In the genomic region with DNA sequence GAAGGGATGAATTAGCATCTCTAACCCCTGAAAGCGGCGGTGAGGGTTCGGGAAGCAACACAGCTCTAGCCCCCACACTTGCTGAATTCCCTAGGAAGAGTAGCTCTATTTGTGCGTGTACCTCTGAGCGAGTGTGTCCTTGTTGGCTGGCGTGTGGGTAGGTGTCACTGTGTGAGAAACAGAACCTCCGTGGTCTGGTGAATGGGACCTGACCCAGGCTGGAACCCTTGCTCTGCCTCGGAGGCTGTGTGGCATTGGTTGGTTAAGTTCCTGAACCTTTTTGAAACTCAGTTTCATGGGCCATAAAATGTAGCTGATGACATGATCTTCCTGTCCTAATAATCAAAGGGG, we compare ENCODE assay signal across 8 cellular contexts.
A peak's percentile ranks its signal among the peaks of the same experiment; 100 is the strongest.
DNase-seq lines count a peak whose midpoint lies in the region; ATAC-seq and TF ChIP-seq lines count a peak whose summit lies in the region.

No MANE protein-coding gene starts in this region.

- no peak for DNase-seq in astrocyte of the cerebellum (ENCODE audit: low read depth)
- DNase-seq in nephron progenitor cell = no peak
- DNase-seq in medulla oblongata (ENCODE audit: extremely low spot score) = no peak
- no peak for DNase-seq in NCI-H226
- no peak for DNase-seq in posterior cingulate gyrus
- DNase-seq in NCI-H748 treated with DMSO at 0.1 percent for 48 hours (lab: John Stamatoyannopoulos, UW) = no peak

- intact Hi-C loops in posterior cingulate gyrus (cut with DNase I) = loop anchor here (1.0 kb wide), 1 partner anchor 8 kb away; no protein-coding TSS in a partner anchor

- ATAC-seq in HG02938 (IDR thresholded peaks at IDR 0.05; ENCODE audit: unreplicated experiment) = peak; percentile 7

- H3K9me3 ChIP-seq in ES-I3 (ENCODE audit: control insufficient read depth, insufficient read depth, low read length) = no peaks in the 10 kb centered on the region

- H3K4me1 Mint-ChIP-seq in nephron progenitor cell = peaks cover 44% of the 10 kb centered on the region

- H3K9me3 Mint-ChIP-seq in nephron progenitor cell = no peaks in the 10 kb centered on the region

- TF ChIP-seq CTCF in astrocyte of the cerebellum (IDR thresholded peaks at IDR 0.05; ENCODE audit: low read depth, low read length, missing control alignments) (no peak), nephron progenitor cell (IDR thresholded peaks at IDR 0.05) (no peak)

- in situ Hi-C loops in astrocyte of the cerebellum (cut with HindIII; ENCODE audit: low sequenced_read_pairs) = no loop called here

- H3K36me3 ChIP-seq in ES-I3 (ENCODE audit: insufficient read depth, low read length) = 0 out of 2 replicates have a peak, but pooled peaks cover 2% of the 10 kb centered on the region

- H3K4me3 Mint-ChIP-seq in nephron progenitor cell = peak overlapping the region; percentile 95

- H3K9ac ChIP-seq in ES-I3 (ENCODE audit: low read depth, low read length) = peak overlapping the region; percentile 35; the same call in 1 of the 2 replicates

- peak overlapping the region; percentile 90 for H3K4me3 ChIP-seq in astrocyte of the cerebellum (ENCODE audit: low read depth, low read length)

- no peak overlapping the region for H3K27ac Mint-ChIP-seq in nephron progenitor cell

- peaks cover 12% of the 10 kb centered on the region for H3K27me3 Mint-ChIP-seq in nephron progenitor cell (ENCODE audit: low read depth, poor library complexity)

- H3K36me3 Mint-ChIP-seq in nephron progenitor cell (ENCODE audit: low read depth) = no peaks in the 10 kb centered on the region

- peaks cover 18% of the 10 kb centered on the region; the same call in 1 of the 2 replicates for H3K4me1 ChIP-seq in ES-I3 (ENCODE audit: insufficient read depth, low read length)
